32 cellular contexts compared by ENCODE assay signal in the genomic region with DNA sequence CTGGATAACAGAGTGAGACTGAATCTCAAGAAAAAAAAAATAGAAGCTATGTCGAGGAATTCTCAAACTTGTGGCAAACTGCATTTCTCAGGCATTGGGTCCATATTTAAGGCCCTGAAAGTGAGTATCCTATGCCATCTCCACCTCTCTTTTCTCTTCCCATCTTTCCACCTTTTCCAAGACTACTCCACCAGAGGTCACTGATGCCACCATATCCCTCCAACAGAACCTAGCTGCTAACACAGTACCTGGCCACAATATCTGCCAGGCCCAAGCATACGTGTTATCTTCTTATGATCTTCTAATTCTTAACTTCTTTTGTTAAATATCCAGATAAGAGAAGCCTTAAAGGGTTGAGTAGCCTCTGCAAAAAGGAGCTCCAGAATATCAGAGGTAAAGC. TPM values are rescaled to one million over a fixed set of nuclear protein-coding genes. Genes with fewer than 3 reads are reported as not detected.
DNase-seq lines count a peak whose midpoint lies in the region; ATAC-seq, FAIRE-seq and TF ChIP-seq lines count a peak whose summit lies in the region.
"Had no signal": no experiment of that assay in that cellular context is flagged by ENCODE, and none has a peak within 500 bp of the region (broad histone marks: within the 10 kb centered on the region; RNA-seq: fewer than 3 reads in every experiment).

No MANE protein-coding gene starts in this region.

- FAIRE-seq in HepG2 (lab: Jason Lieb, UNC) = peak; percentile 52
- no peak for FAIRE-seq in small intestine (lab: Jason Lieb, UNC)
- FAIRE-seq: TTC549 had no signal

- intact Hi-C loops in HepG2 (cut with micrococcal nuclease; ENCODE audit: unreplicated experiment) = no loop called here
- intact Hi-C loops in right lobe of liver (cut with DNase I) = no loop called here

- H3K9me3 ChIP-seq in HepG2 (ENCODE audit: low read length) = no peaks in the 10 kb centered on the region
- H3K9me3 ChIP-seq in right lobe of liver = no peaks in the 10 kb centered on the region
- no peaks in the 10 kb centered on the region for H3K9me3 ChIP-seq in small intestine (ENCODE audit: control insufficient read depth, low read depth)
- H3K9me3 ChIP-seq: ascending aorta, ovary had no signal

- no peak for TF ChIP-seq RAD21 in HepG2 (CRISPR knock-in tag; IDR thresholded peaks at IDR 0.05)

- TF ChIP-seq CTCF in HepG2 (CRISPR knock-in tag; IDR thresholded peaks at IDR 0.05) = peak; percentile 20; the same call in 1 of the 2 replicates
- no peak for TF ChIP-seq CTCF in right lobe of liver (IDR thresholded peaks at IDR 0.05)
- TF ChIP-seq CTCF in epithelial cell of esophagus (IDR thresholded peaks at IDR 0.05; ENCODE audit: insufficient read depth, low read depth, low read length, missing control alignments) = no peak

- no peaks in the 10 kb centered on the region for H3K79me2 ChIP-seq in HepG2 (ENCODE audit: insufficient read depth, low read length)

- POLR2A ChIA-PET in HepG2 (lab: Yijun Ruan, JAX) = no interaction called here

- peak; percentile 73 for ATAC-seq in HepG2
- no peak for ATAC-seq in right lobe of liver
- ATAC-seq in SK-N-SH treated with all-trans-retinoic acid at 6 μM for 48 hours = no peak
- ATAC-seq: esophagus mucosa; stimulated activated memory B cell treated with anti-CD40 and anti-IgM and Interleukin-4, amounts not matched to agents 10 μg/mL and 1 μg/mL and 100 μg/mL, for 72 hours had no signal

- no peak for TF ChIP-seq POLR2A in HepG2 (IDR thresholded peaks at IDR 0.05; ENCODE audit: insufficient read depth in 1 of 2, low read depth in 2 of 2, low read length in 2 of 2)
- no peak for TF ChIP-seq POLR2A in right lobe of liver (IDR thresholded peaks at IDR 0.05)

- H2AFZ ChIP-seq in HepG2 (ENCODE audit: low read length) = no peak overlapping the region

- CTCF ChIA-PET in HepG2 (lab: Yijun Ruan, JAX; ENCODE audit: low intra/inter-chr PET ratio, low total read pairs) = no interaction called here

- H3K9ac ChIP-seq in HepG2 (ENCODE audit: insufficient read depth, low read depth, low read length) = no peak overlapping the region
- H3K9ac ChIP-seq: KMS-11 had no signal

- H3K4me2 ChIP-seq in HepG2 (ENCODE audit: low read depth, low read length) = no peak overlapping the region
- H3K4me2 ChIP-seq: KMS-11 had no signal

- H3K4me1 ChIP-seq in HepG2 (ENCODE audit: insufficient read depth, low read length) (no peaks in the 10 kb centered on the region), right lobe of liver (no peaks in the 10 kb centered on the region), small intestine (ENCODE audit: control insufficient read depth in 2 of 2, insufficient read depth in 1 of 2, low read depth in 1 of 2, low read length in 1 of 2) (no peaks in the 10 kb centered on the region)
- H3K4me1 ChIP-seq: ascending aorta had no signal

- no peak for TF ChIP-seq EP300 in HepG2 (IDR thresholded peaks at IDR 0.05; ENCODE audit: low read depth in 2 of 2, low read length in 2 of 2)
- no peak for TF ChIP-seq EP300 in HepG2 (CRISPR knock-in tag; IDR thresholded peaks at IDR 0.05; ENCODE audit: borderline replicate concordance)

- no peak for DNase-seq in HepG2 (ENCODE audit: low spot score)
- no peak for DNase-seq in right lobe of liver
- peak; percentile 18 for DNase-seq in M059J (ENCODE audit: low read depth)
- peak; percentile 30 for DNase-seq in epithelial cell of esophagus (ENCODE audit: low read depth)
- no peak for DNase-seq in DMS79 treated with DMSO at 0.1 percent for 48 hours (lab: John Stamatoyannopoulos, UW)
- DNase-seq in small intestine = no peak
- DNase-seq: activated gamma-delta T cell treated with Interleukin-2 at 50 U/mL for 16 hours; activated naive CD8-positive, alpha-beta T cell treated with anti-CD3 and anti-CD28 coated beads, Interleukin-2, amount 10 ng/mL, durations not matched to agents 7 days and 5 days; activated T-cell treated with anti-CD3 and anti-CD28 coated beads, Interleukin-2, amount 50 U/mL, for 48 hours; C1 segment of cervical spinal cord; caudate nucleus; COR-L47; DND-41; effector memory CD4-positive, alpha-beta T cell; foreskin fibroblast; head of caudate nucleus; NCI-H1436 treated with DMSO at 0.1 percent for 48 hours; NCI-H2107; NCI-H446 treated with DMSO at 0.1 percent for 48 hours; nephron progenitor cell; ovary had no signal

- H3K36me3 ChIP-seq in HepG2 (replicated peaks in 1 of 2; ENCODE audit: control insufficient read depth in 1 of 2, insufficient read depth in 2 of 2, low read length in 2 of 2) (no peaks in the 10 kb centered on the region), right lobe of liver (no peaks in the 10 kb centered on the region), small intestine (ENCODE audit: control insufficient read depth in 2 of 2, insufficient read depth in 2 of 2, low read length in 2 of 2) (no peaks in the 10 kb centered on the region)
- H3K36me3 ChIP-seq: ascending aorta, ovary had no signal

- H3K27ac ChIP-seq in HepG2 (ENCODE audit: extremely low read length, insufficient read depth, low read length) (no peak overlapping the region), right lobe of liver (no peak overlapping the region), small intestine (ENCODE audit: low read depth in 1 of 2, low read length in 1 of 2) (no peak overlapping the region)
- H3K27ac ChIP-seq: ascending aorta, coronary artery, HL-60, KMS-11, ovary, SK-N-MC had no signal

- in situ Hi-C loops in HepG2 (cut with HindIII; ENCODE audit: extremely low pct_ligation_motif_present, low pct_unique_long_range_greater_than_20kb) = no loop called here

- 14% methylated on average over 2 of the region's 2 CpGs for WGBS in HepG2 (ENCODE audit: low lambda C conversion rate)
- 90% methylated on average over 1 of the region's 2 CpGs for WGBS in right lobe of liver (ENCODE audit: insufficient coverage, low coverage, low lambda C conversion rate, missing lambda C conversion rate)
- 77 to 78% (median 78%) methylated on average over 2 of the region's 2 CpGs for WGBS in small intestine, 3 donors

- no TSS peak for BruUV-seq in HepG2 (replicated peaks; lab: Mats Ljungman, UMichigan)

- no peak overlapping the region for H3K4me3 ChIP-seq in HepG2 (replicated peaks in 1 of 3; ENCODE audit: insufficient read depth in 1 of 3, low read depth in 2 of 3, low read length in 3 of 3)
- no peak overlapping the region for H3K4me3 ChIP-seq in right lobe of liver
- H3K4me3 ChIP-seq in epithelial cell of esophagus (ENCODE audit: low read length) = no peak overlapping the region
- H3K4me3 ChIP-seq in small intestine (ENCODE audit: low read depth in 1 of 2, low read length in 2 of 2) = no peak overlapping the region
- H3K4me3 ChIP-seq: ascending aorta, coronary artery, ovary, SK-N-MC had no signal

- H3K27me3 ChIP-seq in HepG2 (ENCODE audit: control insufficient read depth in 1 of 2, insufficient read depth in 2 of 2, low read length in 2 of 2) (no peaks in the 10 kb centered on the region), right lobe of liver (no peaks in the 10 kb centered on the region), small intestine (ENCODE audit: control insufficient read depth in 2 of 2, insufficient read depth in 2 of 2, low read length in 2 of 2) (no peaks in the 10 kb centered on the region)
- H3K27me3 ChIP-seq: ascending aorta, ovary had no signal

- H4K20me1 ChIP-seq in HepG2 (ENCODE audit: insufficient read depth, low read length) = no peaks in the 10 kb centered on the region

TF ChIP-seq in HepG2, 621 proteins besides CTCF, POLR2A, EP300 and RAD21:
- TF ChIP-seq ZNF274 (CRISPR knock-in tag; IDR thresholded peaks at IDR 0.05) = no peak
- peak; percentile 27 for TF ChIP-seq STAG1 (CRISPR knock-in tag; IDR thresholded peaks at IDR 0.05)
- TF ChIP-seq ZMAT3 (CRISPR knock-in tag; conservative IDR thresholded peaks at IDR 0.05) = no peak

TF ChIP-seq in SK-N-SH treated with all-trans-retinoic acid at 6 μM for 48 hours, 23 proteins besides CTCF, POLR2A, EP300 and RAD21 (continues in another document):
- no peak for TF ChIP-seq PPARA (CRISPR knock-in tag; IDR thresholded peaks at IDR 0.05; ENCODE audit: borderline replicate concordance)
- TF ChIP-seq SNAI2 (CRISPR knock-in tag; IDR thresholded peaks at IDR 0.05) = no peak

RNA-seq across cellular contexts. Expression of gene ADGRF4, which starts 8.2 kb away (rescaled TPM):
- not detected in 2 replicates for total RNA-seq in HepG2 (2016; rRNA removed; fragmentation: Illumina TruSeq; extraction: Trizol)
- total RNA-seq in HepG2 (2016; cell fraction: cytosol; rRNA removed; fragmentation: Illumina TruSeq; extraction: Trizol; ENCODE audit: low read depth) = not detected in 2 replicates
- total RNA-seq in HepG2 (2016; cell fraction: insoluble cytoplasmic fraction; rRNA removed; fragmentation: Illumina TruSeq; extraction: Trizol) = not detected in 2 replicates
- total RNA-seq in HepG2 (2016; cell fraction: membrane; rRNA removed; fragmentation: Illumina TruSeq; extraction: Trizol) = not detected in 2 replicates
- not detected in 2 replicates for total RNA-seq in HepG2 (2016; cell fraction: nucleus; rRNA removed; fragmentation: Illumina TruSeq; extraction: Trizol)
- polyA plus RNA-seq in HepG2 (2011; rRNA removed) = 0.01 TPM in 1 of 2 replicates, not detected in the other
- polyA plus RNA-seq in HepG2 (2011; cell fraction: cytosol; rRNA removed) = 0.01 TPM in 2 replicates
- not detected in 2 replicates for polyA plus RNA-seq in HepG2 (2011; cell fraction: nucleus; rRNA removed)
- not detected in 2 replicates for polyA plus RNA-seq in HepG2 (2012)
- polyA plus RNA-seq in HepG2 (2016; cell fraction: cytosol; fragmentation: Illumina TruSeq; extraction: Trizol; ENCODE audit: low read depth) = not detected in 2 replicates
- not detected in 2 replicates for polyA plus RNA-seq in HepG2 (2016; cell fraction: insoluble cytoplasmic fraction; fragmentation: Illumina TruSeq; extraction: Trizol; ENCODE audit: low read depth)
- polyA plus RNA-seq in HepG2 (2016; cell fraction: membrane; fragmentation: Illumina TruSeq; extraction: Trizol; ENCODE audit: low read depth) = not detected in 2 replicates
- not detected in 2 replicates for polyA plus RNA-seq in HepG2 (2016; cell fraction: nucleus; fragmentation: Illumina TruSeq; extraction: Trizol; ENCODE audit: insufficient read depth, low read depth)
- 0.21 TPM in 1 of 2 replicates, not detected in the other for polyA minus RNA-seq in HepG2 (2011; rRNA and poly(A)+ RNA removed; ENCODE audit: low replicate concordance)
- not detected in 2 replicates for polyA minus RNA-seq in HepG2 (2011; cell fraction: cytosol; rRNA and poly(A)+ RNA removed)
- polyA minus RNA-seq in HepG2 (2011; cell fraction: nucleus; rRNA and poly(A)+ RNA removed) = not detected in 2 replicates
- total RNA-seq in right lobe of liver = not detected
- total RNA-seq in M059J (2014; rRNA removed; shearing (Covaris generic)) = 0.27 and 0.37 TPM in 2 replicates
- polyA plus RNA-seq in small intestine = not detected
- total RNA-seq: activated naive CD8-positive, alpha-beta T cell treated with anti-CD3 and anti-CD28 coated beads, Interleukin-2, amount 10 ng/mL, durations not matched to agents 7 days and 5 days; ascending aorta; skeletal muscle tissue; T-helper 1 cell treated with Interleukin-12 subunit alpha and Interleukin-12 subunit beta and Interleukin-4 antibody, amounts not matched to agents 30 ng/mL and 1 ng/mL, for 36 hours had no signal

Comparison
In these comparisons a context has a peak if more than half of its experiments do, and no peak if none do; other contexts are left out.
1. DNase-seq: peak in M059J (single experiment) and epithelial cell of esophagus (single experiment); none in HepG2 (single experiment), right lobe of liver (0 of 3), DMS79 treated with DMSO at 0.1 percent for 48 hours (single experiment) and small intestine (single experiment).